ENCODE assay signal across 8 cellular contexts in genomic region chr15:78618490-78618934, GRCh38. TPM values are rescaled to one million over a fixed set of nuclear protein-coding genes. Genes with fewer than 3 reads are reported as not detected.
DNase-seq lines count a peak whose midpoint lies in the region; ATAC-seq and TF ChIP-seq lines count a peak whose summit lies in the region.

No MANE protein-coding gene starts in this region.

- POLR2A ChIA-PET in T-cell (lab: Charles Lee), result no interaction called here

- peak overlapping the region in 2 of 3 donors; percentile 14 to 39 for H3K4me3 Mint-ChIP-seq in T-cell

- H3K27ac ChIP-seq in adrenal gland (peak overlapping the region in 1 of 5 donors; percentile 69), left ventricle myocardium inferior (replicated peaks) (no peak overlapping the region), uterus (peak overlapping the region in 1 of 2 donors; percentile 29)

- H3K4me1 ChIP-seq in adrenal gland (replicated peaks in 1 of 2), result peaks cover 0 to 11% of the 10 kb centered on the region in 2 donors
- peaks cover 24% of the 10 kb centered on the region for H3K4me1 ChIP-seq in left ventricle myocardium inferior
- H3K4me1 ChIP-seq in uterus, result peaks cover 0 to 4% of the 10 kb centered on the region in 2 donors

- H3K4me3 ChIP-seq in GM12864 (ENCODE audit: low read depth, low read length) (no peak overlapping the region), adrenal gland (no peak overlapping the region), left ventricle myocardium inferior (no peak overlapping the region), uterus (no peak overlapping the region)

- H3K4me1 Mint-ChIP-seq in T-cell, result peaks cover 10 to 13% (median 11%) of the 10 kb centered on the region in 3 donors

- ATAC-seq in T-cell (replicated peaks in 1 of 4), result peak in 3 of 4 experiments; percentile 36 to 56 (median 46)
- ATAC-seq in HG03520 (IDR thresholded peaks at IDR 0.05; ENCODE audit: unreplicated experiment), result no peak

- TF ChIP-seq CTCF in GM12864 (IDR thresholded peaks at IDR 0.05; ENCODE audit: low read depth, low read length, missing control alignments) (peak; percentile 80), adrenal gland (IDR thresholded peaks at IDR 0.05) (peak; percentile 77 to 97 (median 88)), left ventricle myocardium inferior (IDR thresholded peaks at IDR 0.05; ENCODE audit: borderline replicate concordance) (peak; percentile 88), uterus (IDR thresholded peaks at IDR 0.05) (peak; percentile 84 to 90 (median 88))

- CTCF ChIA-PET in T-cell (lab: Charles Lee), result no interaction called here

- H3K27ac Mint-ChIP-seq in T-cell, result peak overlapping the region in 1 of 2 donors; percentile 60

- DNase-seq in GM12864 (ENCODE audit: low read depth) (peak; percentile 55), NCI-H146 treated with DMSO at 0.1 percent for 48 hours (lab: John Stamatoyannopoulos, UW; ENCODE audit: unreplicated experiment) (peak; percentile 48), T-cell (peak in 33 of 34 experiments; percentile 20 to 80 (median 65)), adrenal gland (peak; percentile 85 to 98 (median 91)), left ventricle myocardium inferior (peak; percentile 77), pulmonary artery endothelial cell (ENCODE audit: low read depth, low spot score) (peak; percentile 36), uterus (peak; percentile 85 to 95)

- H3K27me3 ChIP-seq in adrenal gland (peaks cover 28% of the 10 kb centered on the region), left ventricle myocardium inferior (ENCODE audit: low read depth) (peaks cover 51% of the 10 kb centered on the region), uterus (peaks cover 5 to 15% of the 10 kb centered on the region in 2 donors)

- intact Hi-C loops in adrenal gland (cut with DNase I) (loop anchor here (5.0 kb wide), 1 partner anchor 89 kb away; no protein-coding TSS in a partner anchor), left ventricle myocardium inferior (cut with micrococcal nuclease) (loop anchor here (5.0 kb wide), 1 partner anchor 89 kb away; no protein-coding TSS in a partner anchor), uterus (cut with DNase I; ENCODE audit: low total_unique reads) (loop anchor here (5.0 kb wide), 1 partner anchor 89 kb away; no protein-coding TSS in a partner anchor)

- H3K9me3 Mint-ChIP-seq in T-cell, result no peaks in the 10 kb centered on the region

- peaks cover 34 to 44% of the 10 kb centered on the region in 2 donors for H3K27me3 Mint-ChIP-seq in T-cell

- no peaks in the 10 kb centered on the region for H3K36me3 Mint-ChIP-seq in T-cell

- WGBS in adrenal gland, 4 donors, result 10 to 29% (median 17%) methylated on average over 5 to 8 of the region's 8 CpGs

- TF ChIP-seq POLR2A in adrenal gland (IDR thresholded peaks at IDR 0.05) (peak in 1 of 2 donors; percentile 26), uterus (IDR thresholded peaks at IDR 0.05) (no peak)

- H3K36me3 ChIP-seq in adrenal gland (replicated peaks in 1 of 2) (no peaks in the 10 kb centered on the region), left ventricle myocardium inferior (no peaks in the 10 kb centered on the region), uterus (no peaks in the 10 kb centered on the region)

- H3K9me3 ChIP-seq in adrenal gland (replicated peaks in 1 of 3), result no peaks in the 10 kb centered on the region
- H3K9me3 ChIP-seq in left ventricle myocardium inferior (replicated peaks), result no peaks in the 10 kb centered on the region
- H3K9me3 ChIP-seq in uterus, result no peaks in the 10 kb centered on the region

RNA-seq across cellular contexts. Expression of gene CHRNA3, which starts 2.3 kb away (rescaled TPM):
- total RNA-seq in T-cell (not detected), adrenal gland (10 to 100 TPM in 3 of 8 donors, 1 to 10 TPM in 2, under 1 TPM in 3; 0.43 to 62.6 (median 3.1) TPM), left ventricle myocardium inferior (0.25 TPM), pulmonary artery endothelial cell (not detected in 2 replicates), uterus (1 to 10 TPM in 2 of 4 donors, not detected in 2; 1.3 TPM)
- 10 to 100 TPM; 16.1 to 57.1 (median 40.7) TPM for polyA plus RNA-seq in adrenal gland

RNA-seq across cellular contexts. Expression of gene CHRNB4, which starts 22.5 kb away (rescaled TPM):
- total RNA-seq in T-cell, result not detected
- 1 to 10 TPM in 3 of 8 donors, under 1 TPM in 5; 0.24 to 4.5 (median 0.82) TPM for total RNA-seq in adrenal gland
- polyA plus RNA-seq in adrenal gland, result 1 to 10 TPM in 2 of 3 donors, under 1 TPM in 1; 0.34 to 5.7 (median 1.9) TPM
- total RNA-seq in left ventricle myocardium inferior, result not detected
- total RNA-seq in pulmonary artery endothelial cell, result not detected in 2 replicates
- total RNA-seq in uterus, result under 1 TPM in 2 of 4 donors, not detected in 2; 0.21 to 0.69 TPM

RNA-seq across cellular contexts. Expression of gene CHRNA5, which starts 53.2 kb away (rescaled TPM):
- total RNA-seq in T-cell (1 to 10 TPM in 1 of 5 donors, under 1 TPM in 4; 0.37 to 1.1 (median 0.57) TPM), adrenal gland (1 to 10 TPM in 3 of 8 donors, under 1 TPM in 4, not detected in 1; 0.18 to 1.7 (median 0.98) TPM), left ventricle myocardium inferior (2.2 TPM), pulmonary artery endothelial cell (6.2 and 8.8 TPM in 2 replicates), uterus (1 to 10 TPM in 3 of 4 donors, not detected in 1; 2.0 to 4.2 (median 3.8) TPM)
- 1 to 10 TPM; 1.0 to 1.7 (median 1.6) TPM for polyA plus RNA-seq in adrenal gland

Comparison
In these comparisons a context has a peak if more than half of its experiments do, and no peak if none do; other contexts are left out.
1. DNase-seq: peak in every context shown above with its lines; median percentile 91 in adrenal gland; 90 in uterus; 77 in left ventricle myocardium inferior; 65 in T-cell; 55 in GM12864; 48 in NCI-H146 treated with DMSO at 0.1 percent for 48 hours; 36 in pulmonary artery endothelial cell.